ENCODE assay signal across 3 cellular contexts in genomic region chr13:42061943-42062342, GRCh38.
"Had no signal": no experiment of that assay in that cellular context is flagged by ENCODE, and none has a peak within 500 bp of the region (broad histone marks: within the 10 kb centered on the region; RNA-seq: fewer than 3 reads in every experiment).

No MANE protein-coding gene starts in this region.

- H3K4me3 ChIP-seq: GM12878 had no signal

- DNase-seq: GDM1, GF-D8 had no signal
